Comparison of ENCODE assay signal across 9 cellular contexts in the genomic region with DNA sequence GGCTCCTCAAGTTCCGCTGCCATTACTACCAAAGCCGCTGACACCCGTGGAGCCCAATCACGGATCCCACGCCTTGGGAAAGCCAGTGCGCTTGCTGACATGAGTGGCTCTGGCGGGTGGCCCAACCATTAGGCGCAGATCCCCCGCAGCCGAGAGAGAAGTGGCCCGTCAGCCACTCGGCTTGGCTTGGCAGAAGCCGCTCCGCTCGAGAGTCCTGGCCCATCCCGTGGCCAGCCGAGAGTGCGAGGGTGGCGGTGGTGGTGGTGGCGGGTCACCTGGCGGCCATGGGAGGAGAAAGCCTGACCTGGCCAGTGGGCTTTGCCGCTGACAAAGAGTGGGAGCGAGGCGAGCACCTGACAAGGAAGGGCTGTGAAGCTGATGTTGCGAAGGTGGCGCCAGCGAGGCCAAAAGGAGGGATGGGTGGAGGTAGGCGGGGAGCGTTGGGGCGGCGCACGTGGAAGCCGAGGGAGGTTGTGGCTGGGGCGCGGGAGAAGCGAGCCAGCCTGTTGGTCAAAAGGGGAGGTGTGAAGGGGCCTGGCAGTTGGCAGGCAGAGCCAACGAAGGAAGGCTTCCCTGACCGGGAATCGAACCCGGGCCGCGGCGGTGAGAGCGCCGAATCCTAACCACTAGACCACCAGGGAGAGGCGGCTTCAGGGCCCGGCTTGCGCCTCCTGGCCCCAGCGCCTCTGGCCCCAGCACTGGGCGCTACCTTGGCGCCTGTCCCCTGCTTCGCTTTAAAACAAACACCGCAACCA. TPM values are rescaled to one million over a fixed set of nuclear protein-coding genes. Genes with fewer than 3 reads are reported as not detected.
DNase-seq lines count a peak whose midpoint lies in the region; ATAC-seq lines count a peak whose summit lies in the region.
"Not testable (repeated sequence)": the region's sequence is repeated elsewhere in the genome, so short reads cannot be mapped to it uniquely, and the experiment has no call there.
"Had no signal": no experiment of that assay in that cellular context is flagged by ENCODE, and none has a peak within 500 bp of the region (broad histone marks: within the 10 kb centered on the region; RNA-seq: fewer than 3 reads in every experiment).

No MANE protein-coding gene starts in this region.

- not testable (repeated sequence) for H3K36me3 Mint-ChIP-seq in activated T-cell treated with anti-CD3 and anti-CD28 coated beads, Interleukin-2, amount 50 U/mL, for 4 hours (ENCODE audit: insufficient read depth); stimulated activated memory B cell treated with anti-CD40 and anti-IgM and Interleukin-4, amounts not matched to agents 10 μg/mL and 1 μg/mL and 100 μg/mL, for 72 hours

- not testable (repeated sequence) for H3K27ac Mint-ChIP-seq in stimulated activated memory B cell treated with anti-CD40 and anti-IgM and Interleukin-4, amounts not matched to agents 10 μg/mL and 1 μg/mL and 100 μg/mL, for 72 hours

- not testable (repeated sequence) for H3K4me1 Mint-ChIP-seq in activated T-cell treated with anti-CD3 and anti-CD28 coated beads, Interleukin-2, amount 50 U/mL, for 4 hours (ENCODE audit: low read depth); stimulated activated memory B cell treated with anti-CD40 and anti-IgM and Interleukin-4, amounts not matched to agents 10 μg/mL and 1 μg/mL and 100 μg/mL, for 72 hours

- not testable (repeated sequence) for H3K4me3 Mint-ChIP-seq in activated T-cell treated with anti-CD3 and anti-CD28 coated beads, Interleukin-2, amount 50 U/mL, for 4 hours; stimulated activated memory B cell treated with anti-CD40 and anti-IgM and Interleukin-4, amounts not matched to agents 10 μg/mL and 1 μg/mL and 100 μg/mL, for 72 hours

- intact Hi-C loops in left ventricle myocardium superior (cut with micrococcal nuclease): not testable (repeated sequence)

- H3K27me3 Mint-ChIP-seq in activated T-cell treated with anti-CD3 and anti-CD28 coated beads, Interleukin-2, amount 50 U/mL, for 4 hours (ENCODE audit: low read depth); stimulated activated memory B cell treated with anti-CD40 and anti-IgM and Interleukin-4, amounts not matched to agents 10 μg/mL and 1 μg/mL and 100 μg/mL, for 72 hours: not testable (repeated sequence)

- H3K9me3 Mint-ChIP-seq in activated T-cell treated with anti-CD3 and anti-CD28 coated beads, Interleukin-2, amount 50 U/mL, for 4 hours; stimulated activated memory B cell treated with anti-CD40 and anti-IgM and Interleukin-4, amounts not matched to agents 10 μg/mL and 1 μg/mL and 100 μg/mL, for 72 hours: not testable (repeated sequence)

- ATAC-seq in GM18868 (IDR thresholded peaks at IDR 0.05; ENCODE audit: unreplicated experiment): peak; percentile 59
- ATAC-seq in GM21381 (IDR thresholded peaks at IDR 0.05; ENCODE audit: unreplicated experiment): peak; percentile 57
- ATAC-seq in HG02610 (IDR thresholded peaks at IDR 0.05; ENCODE audit: unreplicated experiment): peak; percentile 43
- peak; percentile 46 for ATAC-seq in HG03045 (IDR thresholded peaks at IDR 0.05; ENCODE audit: unreplicated experiment)
- peak; percentile 33 for ATAC-seq in HG03521 (IDR thresholded peaks at IDR 0.05; ENCODE audit: unreplicated experiment)
- ATAC-seq in activated T-cell treated with anti-CD3 and anti-CD28 coated beads, Interleukin-2, amount 50 U/mL, for 4 hours: peak; percentile 53 to 65
- ATAC-seq in left ventricle myocardium superior: peak; percentile 36
- peak; percentile 54 for ATAC-seq in stimulated activated memory B cell treated with anti-CD40 and anti-IgM and Interleukin-4, amounts not matched to agents 10 μg/mL and 1 μg/mL and 100 μg/mL, for 72 hours

- DNase-seq in activated T-cell treated with anti-CD3 and anti-CD28 coated beads, Interleukin-2, amount 50 U/mL, for 4 hours; left ventricle myocardium superior: not testable (repeated sequence)

RNA-seq across cellular contexts. Expression of a gene that starts 43.6 kb away (rescaled TPM):
- under 1 TPM; 0.29 to 0.86 (median 0.38) TPM for total RNA-seq in activated T-cell treated with anti-CD3 and anti-CD28 coated beads, Interleukin-2, amount 50 U/mL, for 4 hours
- 19.9 TPM for total RNA-seq in left ventricle myocardium superior
- total RNA-seq: HT-29 had no signal

Comparison
In these comparisons a context has a peak if more than half of its experiments do, and no peak if none do; other contexts are left out.
1. RNA of a gene that starts 43.6 kb away (total RNA-seq): 19.9 TPM in left ventricle myocardium superior (single experiment); 0.29 to 0.86 TPM in activated T-cell treated with anti-CD3 and anti-CD28 coated beads, Interleukin-2, amount 50 U/mL, for 4 hours; every median in the first group is over 10 times any median in the second.
2. Peak in every context shown above with its lines, with median percentiles within 50 percentile points of each other: ATAC-seq.